2 cellular contexts compared by ENCODE assay signal in the genomic region with DNA sequence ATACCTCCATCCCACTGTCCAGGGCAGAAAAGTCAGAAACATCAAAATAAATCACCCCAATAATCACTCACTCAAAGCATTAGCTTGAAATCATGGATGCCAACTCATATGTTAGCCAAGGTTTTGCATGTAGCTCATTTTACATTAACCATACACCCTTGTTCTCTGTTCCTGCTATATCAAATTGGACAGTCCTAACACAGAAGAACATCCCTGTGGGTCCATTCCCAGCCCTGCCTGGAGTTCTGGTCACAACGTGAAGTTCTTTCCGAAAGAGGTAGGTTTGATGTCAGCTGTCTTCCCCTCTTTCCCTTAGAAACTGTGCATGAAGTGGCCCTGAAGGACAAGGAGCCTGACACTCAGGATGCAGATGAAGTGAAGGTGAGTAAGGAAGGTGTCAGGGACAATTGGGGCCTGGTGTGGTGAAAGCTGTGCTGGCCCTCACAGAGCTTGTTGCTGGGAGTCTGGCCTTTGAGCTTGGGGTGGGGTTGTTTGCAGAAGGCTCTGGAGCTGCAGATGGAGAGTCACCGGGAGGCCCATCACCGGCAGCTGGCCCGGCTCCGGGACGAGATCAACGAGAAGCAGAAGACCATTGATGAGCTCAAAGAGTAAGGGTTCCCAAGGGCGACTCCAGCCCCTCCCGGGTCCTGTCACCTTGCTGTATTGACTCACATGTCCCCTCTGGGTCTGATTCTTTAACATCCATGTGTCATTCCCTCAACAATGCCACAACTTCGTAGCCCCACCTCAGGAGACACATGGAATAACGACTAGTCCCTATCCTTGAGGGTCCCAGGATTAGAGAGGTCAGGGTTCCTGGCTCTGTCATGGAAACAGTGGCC.
TF ChIP-seq lines count a peak whose summit lies in the region.

No MANE protein-coding gene starts in this region.

TF ChIP-seq in WTC11, 78 proteins besides CTCF, POLR2A, EP300 and RAD21:
- peak; percentile 17; the same call in 1 of the 2 replicates for TF ChIP-seq GABPB1 (CRISPR knock-in tag; IDR thresholded peaks at IDR 0.05)
- no peak for TF ChIP-seq RELA (CRISPR knock-in tag; IDR thresholded peaks at IDR 0.05; ENCODE audit: borderline replicate concordance)
- TF ChIP-seq ESRRA (CRISPR knock-in tag; IDR thresholded peaks at IDR 0.05; ENCODE audit: borderline replicate concordance), result no peak
- TF ChIP-seq TCF7 (CRISPR knock-in tag; IDR thresholded peaks at IDR 0.05; ENCODE audit: low read depth), result no peak
TF ChIP-seq in WTC11: peak in this region for 1.

TF ChIP-seq in HepG2, 621 proteins besides CTCF, POLR2A, EP300 and RAD21 (continues in another document):
- TF ChIP-seq MEF2D (CRISPR knock-in tag; IDR thresholded peaks at IDR 0.05), result peak; percentile 43
- peak; percentile 59; the same call in 1 of the 2 replicates for TF ChIP-seq NRL (CRISPR knock-in tag; IDR thresholded peaks at IDR 0.05; ENCODE audit: borderline replicate concordance)
- TF ChIP-seq SMYD3 (CRISPR knock-in tag; IDR thresholded peaks at IDR 0.05), result no peak
- no peak for TF ChIP-seq CEBPZ (IDR thresholded peaks at IDR 0.05; ENCODE audit: low read length)
- TF ChIP-seq ZNF510 (CRISPR knock-in tag; IDR thresholded peaks at IDR 0.05; ENCODE audit: low read depth), result no peak
- TF ChIP-seq, protein P1, sequence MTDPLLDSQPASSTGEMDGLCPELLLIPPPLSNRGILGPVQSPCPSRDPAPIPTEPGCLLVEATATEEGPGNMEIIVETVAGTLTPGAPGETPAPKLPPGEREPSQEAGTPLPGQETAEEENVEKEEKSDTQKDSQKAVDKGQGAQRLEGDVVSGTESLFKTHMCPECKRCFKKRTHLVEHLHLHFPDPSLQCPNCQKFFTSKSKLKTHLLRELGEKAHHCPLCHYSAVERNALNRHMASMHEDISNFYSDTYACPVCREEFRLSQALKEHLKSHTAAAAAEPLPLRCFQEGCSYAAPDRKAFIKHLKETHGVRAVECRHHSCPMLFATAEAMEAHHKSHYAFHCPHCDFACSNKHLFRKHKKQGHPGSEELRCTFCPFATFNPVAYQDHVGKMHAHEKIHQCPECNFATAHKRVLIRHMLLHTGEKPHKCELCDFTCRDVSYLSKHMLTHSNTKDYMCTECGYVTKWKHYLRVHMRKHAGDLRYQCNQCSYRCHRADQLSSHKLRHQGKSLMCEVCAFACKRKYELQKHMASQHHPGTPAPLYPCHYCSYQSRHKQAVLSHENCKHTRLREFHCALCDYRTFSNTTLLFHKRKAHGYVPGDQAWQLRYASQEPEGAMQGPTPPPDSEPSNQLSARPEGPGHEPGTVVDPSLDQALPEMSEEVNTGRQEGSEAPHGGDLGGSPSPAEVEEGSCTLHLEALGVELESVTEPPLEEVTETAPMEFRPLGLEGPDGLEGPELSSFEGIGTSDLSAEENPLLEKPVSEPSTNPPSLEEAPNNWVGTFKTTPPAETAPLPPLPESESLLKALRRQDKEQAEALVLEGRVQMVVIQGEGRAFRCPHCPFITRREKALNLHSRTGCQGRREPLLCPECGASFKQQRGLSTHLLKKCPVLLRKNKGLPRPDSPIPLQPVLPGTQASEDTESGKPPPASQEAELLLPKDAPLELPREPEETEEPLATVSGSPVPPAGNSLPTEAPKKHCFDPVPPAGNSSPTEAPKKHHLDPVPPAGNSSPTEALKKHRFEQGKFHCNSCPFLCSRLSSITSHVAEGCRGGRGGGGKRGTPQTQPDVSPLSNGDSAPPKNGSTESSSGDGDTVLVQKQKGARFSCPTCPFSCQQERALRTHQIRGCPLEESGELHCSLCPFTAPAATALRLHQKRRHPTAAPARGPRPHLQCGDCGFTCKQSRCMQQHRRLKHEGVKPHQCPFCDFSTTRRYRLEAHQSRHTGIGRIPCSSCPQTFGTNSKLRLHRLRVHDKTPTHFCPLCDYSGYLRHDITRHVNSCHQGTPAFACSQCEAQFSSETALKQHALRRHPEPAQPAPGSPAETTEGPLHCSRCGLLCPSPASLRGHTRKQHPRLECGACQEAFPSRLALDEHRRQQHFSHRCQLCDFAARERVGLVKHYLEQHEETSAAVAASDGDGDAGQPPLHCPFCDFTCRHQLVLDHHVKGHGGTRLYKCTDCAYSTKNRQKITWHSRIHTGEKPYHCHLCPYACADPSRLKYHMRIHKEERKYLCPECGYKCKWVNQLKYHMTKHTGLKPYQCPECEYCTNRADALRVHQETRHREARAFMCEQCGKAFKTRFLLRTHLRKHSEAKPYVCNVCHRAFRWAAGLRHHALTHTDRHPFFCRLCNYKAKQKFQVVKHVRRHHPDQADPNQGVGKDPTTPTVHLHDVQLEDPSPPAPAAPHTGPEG (CRISPR knock-in tag; IDR thresholded peaks at IDR 0.05), result 0 out of 2 replicates have a peak, but pooled peaks have one; percentile 43
- peak; percentile 78 for TF ChIP-seq GATAD2A (CRISPR knock-in tag; IDR thresholded peaks at IDR 0.05)
- TF ChIP-seq, protein P2, sequence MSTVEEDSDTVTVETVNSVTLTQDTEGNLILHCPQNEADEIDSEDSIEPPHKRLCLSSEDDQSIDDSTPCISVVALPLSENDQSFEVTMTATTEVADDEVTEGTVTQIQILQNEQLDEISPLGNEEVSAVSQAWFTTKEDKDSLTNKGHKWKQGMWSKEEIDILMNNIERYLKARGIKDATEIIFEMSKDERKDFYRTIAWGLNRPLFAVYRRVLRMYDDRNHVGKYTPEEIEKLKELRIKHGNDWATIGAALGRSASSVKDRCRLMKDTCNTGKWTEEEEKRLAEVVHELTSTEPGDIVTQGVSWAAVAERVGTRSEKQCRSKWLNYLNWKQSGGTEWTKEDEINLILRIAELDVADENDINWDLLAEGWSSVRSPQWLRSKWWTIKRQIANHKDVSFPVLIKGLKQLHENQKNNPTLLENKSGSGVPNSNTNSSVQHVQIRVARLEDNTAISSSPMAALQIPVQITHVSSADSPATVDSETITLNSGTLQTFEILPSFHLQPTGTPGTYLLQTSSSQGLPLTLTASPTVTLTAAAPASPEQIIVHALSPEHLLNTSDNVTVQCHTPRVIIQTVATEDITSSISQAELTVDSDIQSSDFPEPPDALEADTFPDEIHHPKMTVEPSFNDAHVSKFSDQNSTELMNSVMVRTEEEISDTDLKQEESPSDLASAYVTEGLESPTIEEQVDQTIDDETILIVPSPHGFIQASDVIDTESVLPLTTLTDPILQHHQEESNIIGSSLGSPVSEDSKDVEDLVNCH (CRISPR knock-in tag; IDR thresholded peaks at IDR 0.05), result no peak
- TF ChIP-seq, protein P3, sequence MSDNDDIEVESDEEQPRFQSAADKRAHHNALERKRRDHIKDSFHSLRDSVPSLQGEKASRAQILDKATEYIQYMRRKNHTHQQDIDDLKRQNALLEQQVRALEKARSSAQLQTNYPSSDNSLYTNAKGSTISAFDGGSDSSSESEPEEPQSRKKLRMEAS (IDR thresholded peaks at IDR 0.05), result peak; percentile 69
- 0 out of 2 replicates have a peak, but pooled peaks have one; percentile 43 for TF ChIP-seq HIVEP1 (CRISPR knock-in tag; IDR thresholded peaks at IDR 0.05)
- TF ChIP-seq ASH2L (IDR thresholded peaks at IDR 0.05; ENCODE audit: insufficient read length, low read depth, low read length), result peak; percentile 15
- no peak for TF ChIP-seq NCOR1 (IDR thresholded peaks at IDR 0.05; ENCODE audit: borderline replicate concordance, low read length)
- 0 out of 2 replicates have a peak, but pooled peaks have one; percentile 27 for TF ChIP-seq NR2F2 (IDR thresholded peaks at IDR 0.05; ENCODE audit: borderline replicate concordance, low read depth)
- TF ChIP-seq ZFP1 (CRISPR knock-in tag; IDR thresholded peaks at IDR 0.05), result peak; percentile 19; the same call in 1 of the 2 replicates
- 0 out of 2 replicates have a peak, but pooled peaks have one; percentile 43 for TF ChIP-seq RNF219 (CRISPR knock-in tag; IDR thresholded peaks at IDR 0.05)
- TF ChIP-seq ZNF788 (CRISPR knock-in tag; IDR thresholded peaks at IDR 0.05; ENCODE audit: borderline replicate concordance), result peak; percentile 95
- TF ChIP-seq CHCHD3 (CRISPR knock-in tag; IDR thresholded peaks at IDR 0.05), result no peak
- TF ChIP-seq KLF13 (CRISPR knock-in tag; IDR thresholded peaks at IDR 0.05), result no peak
- no peak for TF ChIP-seq FOXP1 (IDR thresholded peaks at IDR 0.05)
- TF ChIP-seq FOXP1 (CRISPR knock-in tag; IDR thresholded peaks at IDR 0.05), result peak; percentile 51; the same call in 1 of the 2 replicates
- TF ChIP-seq SUZ12 (IDR thresholded peaks at IDR 0.05; ENCODE audit: low read depth, low read length), result no peak
- peak; percentile 71 for TF ChIP-seq IKZF5 (CRISPR knock-in tag; IDR thresholded peaks at IDR 0.05)
- no peak for TF ChIP-seq ZNF552 (CRISPR knock-in tag; IDR thresholded peaks at IDR 0.05; ENCODE audit: borderline replicate concordance)
- peak; percentile 41; the same call in 1 of the 2 replicates for TF ChIP-seq TAF1 (CRISPR knock-in tag; IDR thresholded peaks at IDR 0.05)
- TF ChIP-seq NFKB2 (CRISPR knock-in tag; IDR thresholded peaks at IDR 0.05; ENCODE audit: borderline replicate concordance), result peak; percentile 59; the same call in 1 of the 2 replicates
- no peak for TF ChIP-seq ETS1 (CRISPR knock-in tag; IDR thresholded peaks at IDR 0.05)
- no peak for TF ChIP-seq ZNF839 (CRISPR knock-in tag; IDR thresholded peaks at IDR 0.05; ENCODE audit: borderline replicate concordance)
- no peak for TF ChIP-seq NR0B2 (CRISPR knock-in tag; IDR thresholded peaks at IDR 0.05)
- peak; percentile 81 for TF ChIP-seq SALL1 (CRISPR knock-in tag; IDR thresholded peaks at IDR 0.05)
- peak; percentile 85; the same call in 1 of the 2 replicates for TF ChIP-seq MEIS2 (CRISPR knock-in tag; IDR thresholded peaks at IDR 0.05)
- TF ChIP-seq ZNF569 (CRISPR knock-in tag; IDR thresholded peaks at IDR 0.05; ENCODE audit: borderline replicate concordance), result no peak
- peak; percentile 53; the same call in 1 of the 2 replicates for TF ChIP-seq RARA (CRISPR knock-in tag; IDR thresholded peaks at IDR 0.05)
- TF ChIP-seq ZNF547 (CRISPR knock-in tag; IDR thresholded peaks at IDR 0.05), result 0 out of 2 replicates have a peak, but pooled peaks have one; percentile 21
- peak; percentile 50; the same call in 1 of the 2 replicates for TF ChIP-seq ZMYM3 (CRISPR knock-in tag; IDR thresholded peaks at IDR 0.05)
- no peak for TF ChIP-seq CENPBD1 (CRISPR knock-in tag; IDR thresholded peaks at IDR 0.05; ENCODE audit: borderline replicate concordance, low read depth)
- 0 out of 2 replicates have a peak, but pooled peaks have one; percentile 21 for TF ChIP-seq HMG20A (CRISPR knock-in tag; IDR thresholded peaks at IDR 0.05; ENCODE audit: borderline replicate concordance)
- no peak for TF ChIP-seq CBX2 (IDR thresholded peaks at IDR 0.05; ENCODE audit: low read depth, low read length)
- TF ChIP-seq CBX2 (CRISPR knock-in tag; IDR thresholded peaks at IDR 0.05; ENCODE audit: low read depth), result no peak
